Comparison of ENCODE assay signal across 8 cellular contexts in genomic region chr1:21439345-21439720, GRCh38. TPM values are rescaled to one million over a fixed set of nuclear protein-coding genes. Genes with fewer than 3 reads are reported as not detected.
DNase-seq lines count a peak whose midpoint lies in the region; ATAC-seq and TF ChIP-seq lines count a peak whose summit lies in the region.

No MANE protein-coding gene starts in this region.

- CTCF ChIA-PET in A673 (lab: Charles Lee), result no interaction called here

- WGBS in HUES64, result 46% methylated on average over 6 of the region's 7 CpGs

- peak overlapping the region; percentile 48; the same call in 1 of the 2 replicates for H3K9ac ChIP-seq in HUES64 (ENCODE audit: low read depth, low read length)

- no peaks in the 10 kb centered on the region for H3K27me3 Mint-ChIP-seq in central memory CD8-positive, alpha-beta T cell
- H3K27me3 Mint-ChIP-seq in naive B cell, result peaks cover 15 to 29% (median 28%) of the 10 kb centered on the region in 3 donors

- peak overlapping the region; percentile 96 for H3K4me3 Mint-ChIP-seq in central memory CD8-positive, alpha-beta T cell
- peak overlapping the region; percentile 83 to 95 (median 90) for H3K4me3 Mint-ChIP-seq in naive B cell

- DNase-seq in A673 (ENCODE audit: low spot score) (no peak), naive B cell (no peak), RPMI8226 (no peak), HuH-7 (ENCODE audit: low spot score) (no peak), sciatic nerve (ENCODE audit: low spot score) (no peak)
- DNase-seq in central memory CD8-positive, alpha-beta T cell (ENCODE audit: low spot score in 2 of 2), result no peak

- peak overlapping the region; percentile 89 for H3K4me3 ChIP-seq in A673 (ENCODE audit: low read depth, low read length, poor library complexity, severe bottlenecking)
- peak overlapping the region; percentile 92 for H3K4me3 ChIP-seq in HUES64 (ENCODE audit: low read length)

- POLR2A ChIA-PET in A673 (lab: Charles Lee; ENCODE audit: low non-redundant PET), result no interaction called here

- ATAC-seq in central memory CD8-positive, alpha-beta T cell (replicated peaks; ENCODE audit: extremely low read depth, poor library complexity, severe bottlenecking), result no peak
- ATAC-seq in naive B cell (ENCODE audit: low read depth in 2 of 2) (no peak), sciatic nerve (no peak), GM19467 (IDR thresholded peaks at IDR 0.05; ENCODE audit: unreplicated experiment) (no peak)

- no peaks in the 10 kb centered on the region for H3K9me3 Mint-ChIP-seq in central memory CD8-positive, alpha-beta T cell
- H3K9me3 Mint-ChIP-seq in naive B cell, result peaks cover 0 to 1% (median 0%) of the 10 kb centered on the region in 7 donors

- no peaks in the 10 kb centered on the region for H3K36me3 ChIP-seq in A673 (ENCODE audit: insufficient read depth, low read length, poor library complexity, severe bottlenecking)
- H3K36me3 ChIP-seq in HUES64 (ENCODE audit: insufficient read depth, low read length), result no peaks in the 10 kb centered on the region

- no peaks in the 10 kb centered on the region for H3K27me3 ChIP-seq in A673 (replicated peaks; ENCODE audit: insufficient read depth, low read depth, low read length, poor library complexity)
- H3K27me3 ChIP-seq in HUES64 (ENCODE audit: insufficient read depth, low read length), result peaks cover 30% of the 10 kb centered on the region

- H3K4me1 Mint-ChIP-seq in central memory CD8-positive, alpha-beta T cell, result peaks cover 14% of the 10 kb centered on the region
- peaks cover 13 to 18% (median 17%) of the 10 kb centered on the region in 3 donors for H3K4me1 Mint-ChIP-seq in naive B cell

- H3K9me3 ChIP-seq in A673 (ENCODE audit: low read depth, low read length, poor library complexity, severe bottlenecking) (no peaks in the 10 kb centered on the region), HUES64 (ENCODE audit: insufficient read depth, low read depth, low read length) (no peaks in the 10 kb centered on the region)

- peak overlapping the region; percentile 60 for H3K27ac ChIP-seq in A673 (ENCODE audit: low read depth, low read length, poor library complexity, severe bottlenecking)
- H3K27ac ChIP-seq in HUES64 (ENCODE audit: low read depth, low read length), result no peak overlapping the region

- no TSS peak for BruUV-seq in A673 (replicated peaks; lab: Mats Ljungman, UMichigan)

- intact Hi-C loops in A673 (cut with micrococcal nuclease; ENCODE audit: unreplicated experiment), result no loop called here
- intact Hi-C loops in sciatic nerve (cut with DNase I), result no loop called here

- H3K36me3 Mint-ChIP-seq in central memory CD8-positive, alpha-beta T cell (ENCODE audit: insufficient read depth), result peaks cover 8% of the 10 kb centered on the region
- H3K36me3 Mint-ChIP-seq in naive B cell, result no peaks in the 10 kb centered on the region

- H3K27ac Mint-ChIP-seq in central memory CD8-positive, alpha-beta T cell (ENCODE audit: low read depth), result peak overlapping the region; percentile 95
- peak overlapping the region in 3 of 6 donors; percentile 70 to 91 (median 84) for H3K27ac Mint-ChIP-seq in naive B cell

- peaks cover 9% of the 10 kb centered on the region for H3K4me1 ChIP-seq in A673 (ENCODE audit: insufficient read depth, low read length, poor library complexity, severe bottlenecking)
- H3K4me1 ChIP-seq in HUES64 (ENCODE audit: insufficient read depth, low read length), result no peaks in the 10 kb centered on the region

- TF ChIP-seq CTCF in A673 (conservative IDR thresholded peaks at IDR 0.05; ENCODE audit: low read depth, low read length), result no peak

RNA-seq across cellular contexts. Expression of gene NBPF3, which starts 0.6 kb away (rescaled TPM):
- 12.9 and 15.3 TPM in 2 replicates for total RNA-seq in A673 (2021)
- 8.4 TPM for polyA plus RNA-seq in HUES64 (2013, experiment 1 of 2)
- polyA plus RNA-seq in HUES64 (2013, experiment 2 of 2), result 8.9 TPM
- polyA plus RNA-seq in naive B cell (ENCODE audit: low read depth in 6 of 6), result 1 to 10 TPM in 1 of 6 donors, under 1 TPM in 4, not detected in 1; 0.29 to 2.1 (median 0.43) TPM
- 4.7 TPM for total RNA-seq in sciatic nerve
